ENCODE assay signal across 19 cellular contexts in the genomic region with DNA sequence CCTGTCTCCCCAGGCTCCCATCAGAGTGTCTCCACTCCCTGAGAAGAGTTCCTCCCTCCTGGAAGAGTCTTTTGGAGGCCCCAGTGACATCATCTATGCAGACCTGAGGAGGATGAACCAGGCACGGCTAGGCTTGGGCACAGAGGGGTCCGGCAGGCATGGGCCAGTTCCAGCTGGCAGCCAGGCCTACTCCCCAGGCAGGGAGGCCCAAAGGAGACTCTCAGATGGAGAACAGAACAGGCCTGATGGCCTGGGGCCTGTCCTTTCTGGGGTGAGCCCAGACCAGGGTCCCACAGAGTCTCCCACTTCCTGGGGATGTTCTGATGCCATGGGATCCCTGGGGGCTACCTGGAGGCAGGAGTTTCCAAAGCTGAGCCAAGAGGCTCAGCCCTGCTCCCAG. TPM values are rescaled to one million over a fixed set of nuclear protein-coding genes. Genes with fewer than 3 reads are reported as not detected.
A peak's percentile ranks its signal among the peaks of the same experiment; 100 is the strongest.
DNase-seq lines count a peak whose midpoint lies in the region; ATAC-seq and TF ChIP-seq lines count a peak whose summit lies in the region.
"Had no signal": no experiment of that assay in that cellular context is flagged by ENCODE, and none has a peak within 500 bp of the region (broad histone marks: within the 10 kb centered on the region; RNA-seq: fewer than 3 reads in every experiment).

No MANE protein-coding gene starts in this region.

- no peaks in the 10 kb centered on the region for H3K9me3 Mint-ChIP-seq in T-helper 2 cell treated with Interferon-gamma antibody and Interleukin-4, amounts not matched to agents 5 μg/mL and 100 μg/mL, for 36 hours
- H3K9me3 Mint-ChIP-seq in CD4-positive, CD25-positive, alpha-beta regulatory T cell: no peaks in the 10 kb centered on the region
- no peaks in the 10 kb centered on the region for H3K9me3 Mint-ChIP-seq in central memory CD8-positive, alpha-beta T cell
- H3K9me3 Mint-ChIP-seq: CD8-positive, alpha-beta T cell had no signal

- no peak for TF ChIP-seq CTCF in breast epithelium (IDR thresholded peaks at IDR 0.05)

- no peak for TF ChIP-seq POLR2A in breast epithelium (IDR thresholded peaks at IDR 0.05)

- H3K4me3 Mint-ChIP-seq in T-helper 2 cell treated with Interferon-gamma antibody and Interleukin-4, amounts not matched to agents 5 μg/mL and 100 μg/mL, for 36 hours: no peak overlapping the region
- no peak overlapping the region for H3K4me3 Mint-ChIP-seq in CD4-positive, CD25-positive, alpha-beta regulatory T cell
- no peak overlapping the region for H3K4me3 Mint-ChIP-seq in central memory CD8-positive, alpha-beta T cell
- H3K4me3 Mint-ChIP-seq: CD8-positive, alpha-beta T cell had no signal

- no peak overlapping the region for H3K4me3 ChIP-seq in CD4-positive, CD25-positive, alpha-beta regulatory T cell (ENCODE audit: low read depth, low read length)
- no peak overlapping the region for H3K4me3 ChIP-seq in breast epithelium
- H3K4me3 ChIP-seq: MG63 had no signal

- no peaks in the 10 kb centered on the region for H3K36me3 ChIP-seq in CD4-positive, CD25-positive, alpha-beta regulatory T cell (ENCODE audit: control insufficient read depth, insufficient read depth, low read length)
- no peaks in the 10 kb centered on the region for H3K36me3 ChIP-seq in breast epithelium
- H3K36me3 ChIP-seq: MG63 had no signal

- no peaks in the 10 kb centered on the region for H3K27me3 Mint-ChIP-seq in T-helper 2 cell treated with Interferon-gamma antibody and Interleukin-4, amounts not matched to agents 5 μg/mL and 100 μg/mL, for 36 hours (ENCODE audit: low read depth)
- H3K27me3 Mint-ChIP-seq in CD4-positive, CD25-positive, alpha-beta regulatory T cell: no peaks in the 10 kb centered on the region
- no peaks in the 10 kb centered on the region for H3K27me3 Mint-ChIP-seq in central memory CD8-positive, alpha-beta T cell

- ATAC-seq in CD4-positive, CD25-positive, alpha-beta regulatory T cell (ENCODE audit: low read depth in 2 of 2): no peak
- no peak for ATAC-seq in central memory CD8-positive, alpha-beta T cell (replicated peaks; ENCODE audit: extremely low read depth, poor library complexity, severe bottlenecking)
- no peak for ATAC-seq in sciatic nerve
- ATAC-seq in HG03432 (IDR thresholded peaks at IDR 0.05; ENCODE audit: unreplicated experiment): no peak
- ATAC-seq: CD8-positive, alpha-beta T cell had no signal

- intact Hi-C loops in sciatic nerve (cut with DNase I): no loop called here
- intact Hi-C loops in breast epithelium (cut with DNase I; ENCODE audit: low total_unique reads): no loop called here

- H3K4me1 ChIP-seq in CD4-positive, CD25-positive, alpha-beta regulatory T cell (ENCODE audit: control insufficient read depth, insufficient read depth, low read length, poor library complexity, severe bottlenecking): peaks cover 35% of the 10 kb centered on the region
- H3K4me1 ChIP-seq in breast epithelium: no peaks in the 10 kb centered on the region

- no peak for DNase-seq in T-helper 2 cell treated with Interferon-gamma antibody and Interleukin-4, amounts not matched to agents 5 μg/mL and 100 μg/mL, for 36 hours (ENCODE audit: low spot score)
- DNase-seq in T-helper 2 cell (no peak), sciatic nerve (ENCODE audit: low spot score) (peak; percentile 28), AG20443 (ENCODE audit: low spot score) (no peak), breast epithelium (ENCODE audit: low spot score in 2 of 2) (no peak)
- no peak for DNase-seq in CD4-positive, CD25-positive, alpha-beta regulatory T cell
- DNase-seq in central memory CD8-positive, alpha-beta T cell (ENCODE audit: low spot score in 2 of 2): no peak
- DNase-seq: H7, IMR-90, Karpas-422, MG63, NCI-H1092 treated with DMSO at 0.1 percent for 48 hours, NCI-H2227 treated with DMSO at 0.1 percent for 48 hours, NCI-H524 had no signal

- peaks cover 45% of the 10 kb centered on the region for H3K4me1 Mint-ChIP-seq in T-helper 2 cell treated with Interferon-gamma antibody and Interleukin-4, amounts not matched to agents 5 μg/mL and 100 μg/mL, for 36 hours (ENCODE audit: low read depth)
- H3K4me1 Mint-ChIP-seq in CD4-positive, CD25-positive, alpha-beta regulatory T cell: peaks cover 0 to 37% (median 28%) of the 10 kb centered on the region in 4 donors
- peaks cover 36% of the 10 kb centered on the region for H3K4me1 Mint-ChIP-seq in central memory CD8-positive, alpha-beta T cell

- peak overlapping the region; percentile 21 for H3K27ac Mint-ChIP-seq in T-helper 2 cell treated with Interferon-gamma antibody and Interleukin-4, amounts not matched to agents 5 μg/mL and 100 μg/mL, for 36 hours
- H3K27ac Mint-ChIP-seq in CD4-positive, CD25-positive, alpha-beta regulatory T cell: peak overlapping the region in 2 of 3 donors; percentile 58 to 79
- H3K27ac Mint-ChIP-seq in central memory CD8-positive, alpha-beta T cell (ENCODE audit: low read depth): peak overlapping the region; percentile 41
- H3K27ac Mint-ChIP-seq: CD8-positive, alpha-beta T cell had no signal

- H3K27me3 ChIP-seq in CD4-positive, CD25-positive, alpha-beta regulatory T cell (ENCODE audit: control insufficient read depth, insufficient read depth, low read length): no peaks in the 10 kb centered on the region
- no peaks in the 10 kb centered on the region for H3K27me3 ChIP-seq in breast epithelium
- H3K27me3 ChIP-seq: MG63 had no signal

- no peak overlapping the region for H3K27ac ChIP-seq in CD4-positive, CD25-positive, alpha-beta regulatory T cell (ENCODE audit: insufficient read depth, low read length, poor library complexity, severe bottlenecking)
- no peak overlapping the region for H3K27ac ChIP-seq in breast epithelium
- H3K27ac ChIP-seq: 22Rv1 had no signal

- no peaks in the 10 kb centered on the region for H3K36me3 Mint-ChIP-seq in T-helper 2 cell treated with Interferon-gamma antibody and Interleukin-4, amounts not matched to agents 5 μg/mL and 100 μg/mL, for 36 hours (ENCODE audit: low read depth)
- H3K36me3 Mint-ChIP-seq in CD4-positive, CD25-positive, alpha-beta regulatory T cell: no peaks in the 10 kb centered on the region
- peaks cover 7% of the 10 kb centered on the region for H3K36me3 Mint-ChIP-seq in central memory CD8-positive, alpha-beta T cell (ENCODE audit: insufficient read depth)
- H3K36me3 Mint-ChIP-seq: CD8-positive, alpha-beta T cell had no signal

- H3K9me3 ChIP-seq in CD4-positive, CD25-positive, alpha-beta regulatory T cell (ENCODE audit: control insufficient read depth in 2 of 2, low read length in 2 of 2): no peaks in the 10 kb centered on the region
- no peaks in the 10 kb centered on the region for H3K9me3 ChIP-seq in breast epithelium
- H3K9me3 ChIP-seq: MG63 had no signal

RNA-seq across cellular contexts. Expression of gene SH2D7, which starts 8.5 kb away (rescaled TPM):
- total RNA-seq in CD4-positive, CD25-positive, alpha-beta regulatory T cell: not detected
- under 1 TPM in 1 of 4 donors, not detected in 3; 0.09 TPM for polyA plus RNA-seq in CD4-positive, CD25-positive, alpha-beta regulatory T cell
- not detected for total RNA-seq in sciatic nerve
- total RNA-seq in breast epithelium: not detected
- total RNA-seq: CD8-positive, alpha-beta T cell; H7; IMR-90 had no signal
- polyA plus RNA-seq: AG04450, BJ, IMR-90 had no signal

RNA-seq across cellular contexts. Expression of gene TBC1D2B, which starts 23.4 kb away (rescaled TPM):
- 117 TPM for total RNA-seq in CD4-positive, CD25-positive, alpha-beta regulatory T cell
- polyA plus RNA-seq in CD4-positive, CD25-positive, alpha-beta regulatory T cell: 10 to 100 TPM; 12.2 to 17.9 (median 15.4) TPM
- total RNA-seq in sciatic nerve (103 TPM), breast epithelium (10 to 100 TPM; 44.9 to 71.0 (median 69.2) TPM)

RNA-seq across cellular contexts. Expression of gene CIB2, which starts 30.4 kb away (rescaled TPM):
- total RNA-seq in CD4-positive, CD25-positive, alpha-beta regulatory T cell: 1.2 TPM
- polyA plus RNA-seq in CD4-positive, CD25-positive, alpha-beta regulatory T cell: 1 to 10 TPM in 3 of 4 donors, under 1 TPM in 1; 0.94 to 2.7 (median 1.9) TPM
- total RNA-seq in sciatic nerve: 5.4 TPM
- 1 to 10 TPM; 2.9 to 5.8 (median 4.9) TPM for total RNA-seq in breast epithelium

RNA-seq across cellular contexts. Expression of gene IDH3A, which starts 48.3 kb away (rescaled TPM):
- 51.9 TPM for total RNA-seq in CD4-positive, CD25-positive, alpha-beta regulatory T cell
- polyA plus RNA-seq in CD4-positive, CD25-positive, alpha-beta regulatory T cell: 10 to 100 TPM; 38.2 to 62.1 (median 46.8) TPM
- total RNA-seq in sciatic nerve (66.9 TPM), breast epithelium (10 to 100 TPM; 44.2 to 63.2 (median 52.0) TPM)
